In the genomic region with DNA sequence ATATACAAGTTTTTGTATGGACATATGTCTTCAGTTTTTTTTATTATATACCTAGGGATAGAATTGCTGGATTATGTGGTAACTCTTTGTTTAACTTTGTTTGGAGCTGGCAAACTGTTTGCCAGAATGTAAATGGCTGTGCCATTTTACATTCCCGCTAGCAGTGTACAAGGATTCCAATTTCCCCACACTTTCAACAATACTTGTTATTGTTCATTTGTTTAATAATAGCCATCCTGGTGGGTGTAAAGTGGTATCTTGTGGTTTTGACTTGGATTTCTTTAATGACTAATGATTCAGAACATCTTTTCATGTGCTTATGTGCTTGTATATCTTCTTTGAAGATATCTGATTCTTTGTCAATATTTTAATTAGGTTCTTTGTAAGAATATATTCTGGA, we compare ENCODE assay signal across 1 cellular context.
TF ChIP-seq lines count a peak whose summit lies in the region.

No MANE protein-coding gene starts in this region.

TF ChIP-seq in GM23338, 12 proteins besides CTCF, POLR2A, EP300 and RAD21:
- TF ChIP-seq, protein P1, sequence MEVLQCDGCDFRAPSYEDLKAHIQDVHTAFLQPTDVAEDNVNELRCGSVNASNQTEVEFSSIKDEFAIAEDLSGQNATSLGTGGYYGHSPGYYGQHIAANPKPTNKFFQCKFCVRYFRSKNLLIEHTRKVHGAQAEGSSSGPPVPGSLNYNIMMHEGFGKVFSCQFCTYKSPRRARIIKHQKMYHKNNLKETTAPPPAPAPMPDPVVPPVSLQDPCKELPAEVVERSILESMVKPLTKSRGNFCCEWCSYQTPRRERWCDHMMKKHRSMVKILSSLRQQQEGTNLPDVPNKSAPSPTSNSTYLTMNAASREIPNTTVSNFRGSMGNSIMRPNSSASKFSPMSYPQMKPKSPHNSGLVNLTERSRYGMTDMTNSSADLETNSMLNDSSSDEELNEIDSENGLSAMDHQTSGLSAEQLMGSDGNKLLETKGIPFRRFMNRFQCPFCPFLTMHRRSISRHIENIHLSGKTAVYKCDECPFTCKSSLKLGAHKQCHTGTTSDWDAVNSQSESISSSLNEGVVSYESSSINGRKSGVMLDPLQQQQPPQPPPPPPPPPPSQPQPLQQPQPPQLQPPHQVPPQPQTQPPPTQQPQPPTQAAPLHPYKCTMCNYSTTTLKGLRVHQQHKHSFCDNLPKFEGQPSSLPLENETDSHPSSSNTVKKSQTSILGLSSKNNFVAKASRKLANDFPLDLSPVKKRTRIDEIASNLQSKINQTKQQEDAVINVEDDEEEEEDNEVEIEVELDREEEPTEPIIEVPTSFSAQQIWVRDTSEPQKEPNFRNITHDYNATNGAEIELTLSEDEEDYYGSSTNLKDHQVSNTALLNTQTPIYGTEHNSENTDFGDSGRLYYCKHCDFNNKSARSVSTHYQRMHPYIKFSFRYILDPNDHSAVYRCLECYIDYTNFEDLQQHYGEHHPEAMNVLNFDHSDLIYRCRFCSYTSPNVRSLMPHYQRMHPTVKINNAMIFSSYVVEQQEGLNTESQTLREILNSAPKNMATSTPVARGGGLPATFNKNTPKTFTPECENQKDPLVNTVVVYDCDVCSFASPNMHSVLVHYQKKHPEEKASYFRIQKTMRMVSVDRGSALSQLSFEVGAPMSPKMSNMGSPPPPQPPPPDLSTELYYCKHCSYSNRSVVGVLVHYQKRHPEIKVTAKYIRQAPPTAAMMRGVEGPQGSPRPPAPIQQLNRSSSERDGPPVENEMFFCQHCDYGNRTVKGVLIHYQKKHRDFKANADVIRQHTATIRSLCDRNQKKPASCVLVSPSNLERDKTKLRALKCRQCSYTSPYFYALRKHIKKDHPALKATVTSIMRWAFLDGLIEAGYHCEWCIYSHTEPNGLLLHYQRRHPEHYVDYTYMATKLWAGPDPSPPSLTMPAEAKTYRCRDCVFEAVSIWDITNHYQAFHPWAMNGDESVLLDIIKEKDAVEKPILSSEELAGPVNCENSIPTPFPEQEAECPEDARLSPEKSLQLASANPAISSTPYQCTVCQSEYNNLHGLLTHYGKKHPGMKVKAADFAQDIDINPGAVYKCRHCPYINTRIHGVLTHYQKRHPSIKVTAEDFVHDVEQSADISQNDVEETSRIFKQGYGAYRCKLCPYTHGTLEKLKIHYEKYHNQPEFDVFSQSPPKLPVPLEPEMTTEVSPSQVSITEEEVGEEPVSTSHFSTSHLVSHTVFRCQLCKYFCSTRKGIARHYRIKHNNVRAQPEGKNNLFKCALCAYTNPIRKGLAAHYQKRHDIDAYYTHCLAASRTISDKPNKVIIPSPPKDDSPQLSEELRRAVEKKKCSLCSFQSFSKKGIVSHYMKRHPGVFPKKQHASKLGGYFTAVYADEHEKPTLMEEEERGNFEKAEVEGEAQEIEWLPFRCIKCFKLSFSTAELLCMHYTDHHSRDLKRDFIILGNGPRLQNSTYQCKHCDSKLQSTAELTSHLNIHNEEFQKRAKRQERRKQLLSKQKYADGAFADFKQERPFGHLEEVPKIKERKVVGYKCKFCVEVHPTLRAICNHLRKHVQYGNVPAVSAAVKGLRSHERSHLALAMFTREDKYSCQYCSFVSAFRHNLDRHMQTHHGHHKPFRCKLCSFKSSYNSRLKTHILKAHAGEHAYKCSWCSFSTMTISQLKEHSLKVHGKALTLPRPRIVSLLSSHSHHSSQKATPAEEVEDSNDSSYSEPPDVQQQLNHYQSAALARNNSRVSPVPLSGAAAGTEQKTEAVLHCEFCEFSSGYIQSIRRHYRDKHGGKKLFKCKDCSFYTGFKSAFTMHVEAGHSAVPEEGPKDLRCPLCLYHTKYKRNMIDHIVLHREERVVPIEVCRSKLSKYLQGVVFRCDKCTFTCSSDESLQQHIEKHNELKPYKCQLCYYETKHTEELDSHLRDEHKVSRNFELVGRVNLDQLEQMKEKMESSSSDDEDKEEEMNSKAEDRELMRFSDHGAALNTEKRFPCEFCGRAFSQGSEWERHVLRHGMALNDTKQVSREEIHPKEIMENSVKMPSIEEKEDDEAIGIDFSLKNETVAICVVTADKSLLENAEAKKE (CRISPR knock-in tag; IDR thresholded peaks at IDR 0.05): no peak
- TF ChIP-seq POLR2AphosphoS5 (IDR thresholded peaks at IDR 0.05; ENCODE audit: low read depth) (no peak), NANOG (IDR thresholded peaks at IDR 0.05; ENCODE audit: borderline replicate concordance) (no peak)
- TF ChIP-seq, protein P2, sequence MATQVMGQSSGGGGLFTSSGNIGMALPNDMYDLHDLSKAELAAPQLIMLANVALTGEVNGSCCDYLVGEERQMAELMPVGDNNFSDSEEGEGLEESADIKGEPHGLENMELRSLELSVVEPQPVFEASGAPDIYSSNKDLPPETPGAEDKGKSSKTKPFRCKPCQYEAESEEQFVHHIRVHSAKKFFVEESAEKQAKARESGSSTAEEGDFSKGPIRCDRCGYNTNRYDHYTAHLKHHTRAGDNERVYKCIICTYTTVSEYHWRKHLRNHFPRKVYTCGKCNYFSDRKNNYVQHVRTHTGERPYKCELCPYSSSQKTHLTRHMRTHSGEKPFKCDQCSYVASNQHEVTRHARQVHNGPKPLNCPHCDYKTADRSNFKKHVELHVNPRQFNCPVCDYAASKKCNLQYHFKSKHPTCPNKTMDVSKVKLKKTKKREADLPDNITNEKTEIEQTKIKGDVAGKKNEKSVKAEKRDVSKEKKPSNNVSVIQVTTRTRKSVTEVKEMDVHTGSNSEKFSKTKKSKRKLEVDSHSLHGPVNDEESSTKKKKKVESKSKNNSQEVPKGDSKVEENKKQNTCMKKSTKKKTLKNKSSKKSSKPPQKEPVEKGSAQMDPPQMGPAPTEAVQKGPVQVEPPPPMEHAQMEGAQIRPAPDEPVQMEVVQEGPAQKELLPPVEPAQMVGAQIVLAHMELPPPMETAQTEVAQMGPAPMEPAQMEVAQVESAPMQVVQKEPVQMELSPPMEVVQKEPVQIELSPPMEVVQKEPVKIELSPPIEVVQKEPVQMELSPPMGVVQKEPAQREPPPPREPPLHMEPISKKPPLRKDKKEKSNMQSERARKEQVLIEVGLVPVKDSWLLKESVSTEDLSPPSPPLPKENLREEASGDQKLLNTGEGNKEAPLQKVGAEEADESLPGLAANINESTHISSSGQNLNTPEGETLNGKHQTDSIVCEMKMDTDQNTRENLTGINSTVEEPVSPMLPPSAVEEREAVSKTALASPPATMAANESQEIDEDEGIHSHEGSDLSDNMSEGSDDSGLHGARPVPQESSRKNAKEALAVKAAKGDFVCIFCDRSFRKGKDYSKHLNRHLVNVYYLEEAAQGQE (IDR thresholded peaks at IDR 0.05; ENCODE audit: unreplicated experiment): no peak
